ENCODE assay signal across 9 cellular contexts in the genomic region with DNA sequence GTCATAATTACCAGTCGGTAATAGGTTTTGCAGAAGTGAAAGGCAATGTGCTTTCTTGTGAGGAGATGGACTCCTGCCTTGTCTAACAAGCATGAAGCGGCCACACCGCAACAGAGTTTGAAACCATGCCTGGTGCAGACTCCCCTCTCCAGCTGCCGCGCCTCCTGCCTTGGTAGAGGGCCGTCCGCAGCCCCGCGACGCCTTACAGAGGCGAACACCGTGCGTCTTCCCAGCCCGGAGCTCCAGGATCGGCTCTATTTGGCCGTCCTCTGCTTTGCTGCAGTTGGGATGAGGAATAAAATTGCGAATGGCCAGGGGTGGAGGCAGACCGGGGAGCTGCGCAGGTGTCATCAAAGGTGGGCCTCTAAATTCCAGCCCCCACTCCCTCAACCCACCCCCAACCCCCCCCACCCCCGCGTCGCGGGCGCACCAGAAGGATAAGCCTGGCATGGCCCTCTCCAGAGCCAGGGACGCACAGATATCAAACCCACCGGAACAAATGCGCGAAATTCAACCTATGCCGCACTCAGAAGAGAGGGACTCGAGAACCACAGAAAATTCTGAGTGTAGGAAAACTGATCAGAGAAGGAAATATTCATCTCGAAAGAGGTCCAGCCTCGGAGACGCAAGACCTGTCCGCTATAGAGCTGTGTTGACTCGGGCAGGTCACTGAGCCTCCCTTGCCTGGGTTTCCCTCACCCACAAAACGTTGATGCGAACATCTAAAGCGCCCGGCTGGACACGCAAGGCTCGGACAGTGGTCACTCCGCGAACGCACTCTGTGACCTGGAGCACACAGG. TPM values are rescaled to one million over a fixed set of nuclear protein-coding genes. Genes with fewer than 3 reads are reported as not detected.
DNase-seq lines count a peak whose midpoint lies in the region; ATAC-seq and TF ChIP-seq lines count a peak whose summit lies in the region.
"Had no signal": no experiment of that assay in that cellular context is flagged by ENCODE, and none has a peak within 500 bp of the region (broad histone marks: within the 10 kb centered on the region; RNA-seq: fewer than 3 reads in every experiment).

No MANE protein-coding gene starts in this region.

- peaks cover 0 to 23% of the 10 kb centered on the region in 2 donors for H3K4me1 ChIP-seq in muscle layer of duodenum (ENCODE audit: control insufficient read depth in 1 of 2, insufficient read depth in 2 of 2, low read length in 2 of 2)

- H3K9me3 ChIP-seq in MG63 = no peaks in the 10 kb centered on the region
- no peaks in the 10 kb centered on the region for H3K9me3 ChIP-seq in muscle layer of duodenum (ENCODE audit: control insufficient read depth in 1 of 2, low read length in 2 of 2)
- H3K9me3 ChIP-seq: pancreas had no signal

- H3K27ac ChIP-seq in muscle layer of duodenum (ENCODE audit: low read length) = no peak overlapping the region
- H3K27ac ChIP-seq: pancreas had no signal

- H3K36me3 ChIP-seq in MG63 (no peaks in the 10 kb centered on the region), muscle layer of duodenum (ENCODE audit: control insufficient read depth in 1 of 2, insufficient read depth in 2 of 2, low read length in 2 of 2) (no peaks in the 10 kb centered on the region)
- H3K36me3 ChIP-seq: pancreas had no signal

- H3K4me3 Mint-ChIP-seq in central memory CD8-positive, alpha-beta T cell = peak overlapping the region; percentile 87

- H3K4me3 ChIP-seq in GM12864 (ENCODE audit: low read depth, low read length) (no peak overlapping the region; the same call in 1 of the 2 replicates), MG63 (peak overlapping the region; percentile 64), muscle layer of duodenum (ENCODE audit: low read depth in 1 of 2, low read length in 2 of 2) (peak overlapping the region; percentile 71 to 72)

- peak overlapping the region; percentile 90 for H3K27ac Mint-ChIP-seq in central memory CD8-positive, alpha-beta T cell (ENCODE audit: low read depth)

- peak; percentile 63 for ATAC-seq in GM21515 (IDR thresholded peaks at IDR 0.05; ENCODE audit: unreplicated experiment)
- ATAC-seq in central memory CD8-positive, alpha-beta T cell (replicated peaks; ENCODE audit: extremely low read depth, poor library complexity, severe bottlenecking) = no peak

- TF ChIP-seq CTCF in GM12864 (IDR thresholded peaks at IDR 0.05; ENCODE audit: low read depth, low read length, missing control alignments) = no peak

- no peaks in the 10 kb centered on the region for H3K27me3 ChIP-seq in MG63
- peaks cover 10% of the 10 kb centered on the region for H3K27me3 ChIP-seq in muscle layer of duodenum (ENCODE audit: low read depth, low read length)

- no peaks in the 10 kb centered on the region for H3K9me3 Mint-ChIP-seq in central memory CD8-positive, alpha-beta T cell

- H3K4me1 Mint-ChIP-seq in central memory CD8-positive, alpha-beta T cell = peaks cover 60% of the 10 kb centered on the region

- no peaks in the 10 kb centered on the region for H3K27me3 Mint-ChIP-seq in central memory CD8-positive, alpha-beta T cell

- H3K36me3 Mint-ChIP-seq in central memory CD8-positive, alpha-beta T cell (ENCODE audit: insufficient read depth) = peaks cover 22% of the 10 kb centered on the region

- peak; percentile 45 for DNase-seq in GM12864 (ENCODE audit: low read depth)
- no peak for DNase-seq in MG63
- DNase-seq in central memory CD8-positive, alpha-beta T cell (ENCODE audit: low spot score in 2 of 2) = no peak
- no peak for DNase-seq in hippocampal formation (lab: John Stamatoyannopoulos, UW)
- no peak for DNase-seq in GOT3 (lab: John Stamatoyannopoulos, UW)
- no peak for DNase-seq in activated gamma-delta T cell treated with Interleukin-2 at 50 U/mL for 16 hours

RNA-seq across cellular contexts. Expression of a gene that starts 1.1 kb away (rescaled TPM):
- 14.5 and 20.9 TPM in 2 replicates for total RNA-seq in MG63 (2014; rRNA removed; shearing (Covaris generic); ENCODE audit: low replicate concordance)

RNA-seq across cellular contexts. Expression of a gene that starts 25.7 kb away (rescaled TPM):
- total RNA-seq in MG63 (2014; rRNA removed; shearing (Covaris generic); ENCODE audit: low replicate concordance) = 5,826 and 9,166 TPM in 2 replicates
